In genomic region chr20:49724637-49725606, GRCh38 we compare ENCODE assay signal across 9 cellular contexts. TPM values are rescaled to one million over a fixed set of nuclear protein-coding genes. Genes with fewer than 3 reads are reported as not detected.
DNase-seq lines count a peak whose midpoint lies in the region; ATAC-seq and TF ChIP-seq lines count a peak whose summit lies in the region.
"Had no signal": no experiment of that assay in that cellular context is flagged by ENCODE, and none has a peak within 500 bp of the region (broad histone marks: within the 10 kb centered on the region; RNA-seq: fewer than 3 reads in every experiment).

No MANE protein-coding gene starts in this region.

- CTCF ChIA-PET in RWPE1 (lab: Yijun Ruan, JAX) = interaction anchor here (0.5 to 0.8 kb wide), 3 partner anchors 15 to 163 kb away, joined by 3 to 5 read pairs (median 3); no protein-coding TSS in a partner anchor
- CTCF ChIA-PET in GM10248 (lab: Yijun Ruan, JAX) = interaction anchor here (0.9 to 2.5 kb wide), 5 partner anchors 8 to 116 kb away, joined by 3 to 6 read pairs (median 3); no protein-coding TSS in a partner anchor

- no peaks in the 10 kb centered on the region for H4K20me1 ChIP-seq in osteoblast (ENCODE audit: insufficient read depth, low read length)

- peak; percentile 76 for DNase-seq in ELR (ENCODE audit: low read depth)
- peak; percentile 85 for DNase-seq in RPMI7951 (ENCODE audit: low read depth)
- peak; percentile 63 for DNase-seq in fibroblast of the aortic adventitia (ENCODE audit: low read depth)
- no peak for DNase-seq in osteoblast (ENCODE audit: insufficient read length, low spot score, missing footprints)
- DNase-seq in NCI-H446 (lab: John Stamatoyannopoulos, UW) = no peak
- DNase-seq in RWPE1 (ENCODE audit: low spot score) = no peak
- no peak for DNase-seq in GM10248 (ENCODE audit: extremely low spot score)
- DNase-seq: naive thymus-derived CD8-positive, alpha-beta T cell had no signal

- H2AFZ ChIP-seq in osteoblast (ENCODE audit: low read length) = peak overlapping the region; percentile 63

- POLR2A ChIA-PET in RWPE1 (lab: Yijun Ruan, JAX; ENCODE audit: low non-redundant PET) = interaction anchor here (0.7 kb wide), 1 partner anchor 22 kb away, joined by 3 read pairs; no protein-coding TSS in a partner anchor
- POLR2A ChIA-PET in GM10248 (lab: Yijun Ruan, JAX) = no interaction called here

- no peak for ATAC-seq in GM18511 (IDR thresholded peaks at IDR 0.05; ENCODE audit: unreplicated experiment)

- no peak overlapping the region for H3K27ac ChIP-seq in osteoblast (ENCODE audit: low read depth, low read length)
- H3K27ac ChIP-seq in RWPE1 = no peak overlapping the region

- H3K9me3 ChIP-seq in osteoblast (ENCODE audit: low read depth, low read length) = no peaks in the 10 kb centered on the region

- H3K4me2 ChIP-seq in osteoblast (ENCODE audit: insufficient read depth, low read length) = peak overlapping the region; percentile 31

- no peaks in the 10 kb centered on the region for H3K36me3 ChIP-seq in osteoblast (ENCODE audit: insufficient read depth, low read length)

- H3K27me3 ChIP-seq in osteoblast (ENCODE audit: insufficient read depth, low read length) = no peaks in the 10 kb centered on the region

- TF ChIP-seq CTCF in fibroblast of the aortic adventitia (IDR thresholded peaks at IDR 0.05; ENCODE audit: insufficient read depth, low read length) = no peak
- TF ChIP-seq CTCF in osteoblast (IDR thresholded peaks at IDR 0.05; ENCODE audit: extremely low read depth, low read depth, low read length) = no peak
- no peak for TF ChIP-seq CTCF in RWPE1 (conservative IDR thresholded peaks at IDR 0.05; ENCODE audit: low read depth)
- no peak for TF ChIP-seq CTCF in GM10248 (IDR thresholded peaks at IDR 0.05; ENCODE audit: control extremely low read depth, extremely low read depth, low read depth, missing control alignments)

- H3K79me2 ChIP-seq in osteoblast (ENCODE audit: insufficient read depth, low read length) = no peaks in the 10 kb centered on the region

- peaks cover 13% of the 10 kb centered on the region for H3K4me1 ChIP-seq in osteoblast (ENCODE audit: insufficient read depth, low read length)

- H3K4me3 ChIP-seq in fibroblast of the aortic adventitia (ENCODE audit: low read depth, low read length) = no peak overlapping the region
- H3K4me3 ChIP-seq in osteoblast (ENCODE audit: insufficient read depth, low read length) = no peak overlapping the region

RNA-seq across cellular contexts. Expression of gene B4GALT5, which starts 11.2 kb away (rescaled TPM):
- total RNA-seq in RPMI7951 (2014; rRNA removed; shearing (Covaris generic)) = 25.5 and 30.5 TPM in 2 replicates
- total RNA-seq in fibroblast of the aortic adventitia (ENCODE audit: low replicate concordance) = 23.4 and 33.0 TPM in 2 replicates
- total RNA-seq in osteoblast = 35.8 and 43.9 TPM in 2 replicates

Comparison
In these comparisons a context has a peak if more than half of its experiments do, and no peak if none do; other contexts are left out.
1. DNase-seq: peak in ELR (single experiment), RPMI7951 (single experiment) and fibroblast of the aortic adventitia (single experiment); none in osteoblast (single experiment), NCI-H446 (0 of 2), RWPE1 (single experiment) and GM10248 (single experiment).